Comparison of ENCODE assay signal across 23 cellular contexts in genomic region chr4:98722000-98722399, GRCh38.
DNase-seq lines count a peak whose midpoint lies in the region; ATAC-seq and TF ChIP-seq lines count a peak whose summit lies in the region.
"Had no signal": no experiment of that assay in that cellular context is flagged by ENCODE, and none has a peak within 500 bp of the region (broad histone marks: within the 10 kb centered on the region; RNA-seq: fewer than 3 reads in every experiment).

No MANE protein-coding gene starts in this region.

- intact Hi-C loops in mammary epithelial cell (cut with micrococcal nuclease): loop anchor here (5.0 kb wide), 1 partner anchor 135 kb away; no protein-coding TSS in a partner anchor
- intact Hi-C loops in breast epithelium (cut with DNase I; ENCODE audit: low total_unique reads): no loop called here

- no peaks in the 10 kb centered on the region for H4K20me1 ChIP-seq in mammary epithelial cell (ENCODE audit: insufficient read depth, low read length)
- H4K20me1 ChIP-seq in neural progenitor cell (ENCODE audit: low read depth): no peaks in the 10 kb centered on the region
- H4K20me1 ChIP-seq: BLaER1 had no signal

- TF ChIP-seq CTCF in mammary epithelial cell (conservative IDR thresholded peaks at IDR 0.05 in 1 of 2, IDR thresholded peaks at IDR 0.05 in 1 of 2; ENCODE audit: extremely low read depth in 1 of 2, insufficient read depth in 1 of 2, low read depth in 1 of 2, low read length in 2 of 2) (no peak), breast epithelium (IDR thresholded peaks at IDR 0.05) (no peak), LNCaP clone FGC (IDR thresholded peaks at IDR 0.05; ENCODE audit: control insufficient read depth, extremely low read depth, insufficient read depth) (no peak), neural progenitor cell (IDR thresholded peaks at IDR 0.05) (no peak)

- H3K27me3 Mint-ChIP-seq in neural progenitor cell (ENCODE audit: insufficient read depth, low read depth): no peaks in the 10 kb centered on the region
- H3K27me3 Mint-ChIP-seq: CD4-positive, alpha-beta T cell had no signal

- no peaks in the 10 kb centered on the region for H3K79me2 ChIP-seq in mammary epithelial cell (ENCODE audit: insufficient read depth, low read length)
- H3K79me2 ChIP-seq in neural progenitor cell (ENCODE audit: low read depth): no peaks in the 10 kb centered on the region

- H3K4me1 Mint-ChIP-seq in neural progenitor cell: peaks cover 14% of the 10 kb centered on the region

- TF ChIP-seq POLR2A in breast epithelium (IDR thresholded peaks at IDR 0.05): no peak

- DNase-seq in mammary epithelial cell (peak; percentile 35), breast epithelium (ENCODE audit: low spot score in 2 of 2) (no peak), LNCaP clone FGC (ENCODE audit: low read depth) (peak; percentile 82), neural progenitor cell (ENCODE audit: low spot score) (no peak), Kasumi-1 (lab: John Stamatoyannopoulos, UW) (no peak)
- DNase-seq: ACHN; CD4-positive, alpha-beta T cell; COR-L47; DMS 273 treated with DMSO at 0.1 percent for 48 hours; GDM1; GOT3; HCEC 1CT; NCI-H1105; NCI-H146; NCI-H2029; NCI-H2171; NCI-H446; NCI-H526; RPMI8226; SHP77 treated with DMSO at 0.1 percent for 48 hours had no signal

- CTCF ChIA-PET in mammary epithelial cell (lab: Charles Lee; ENCODE audit: low non-redundant PET): no interaction called here

- H3K4me3 ChIP-seq in mammary epithelial cell (replicated peaks in 1 of 3; ENCODE audit: insufficient read depth in 1 of 3, low read depth in 2 of 3, low read length in 3 of 3) (no peak overlapping the region), breast epithelium (no peak overlapping the region), LNCaP clone FGC (ENCODE audit: low read depth, low read length) (no peak overlapping the region), neural progenitor cell (no peak overlapping the region)
- H3K4me3 ChIP-seq: BLaER1 had no signal

- H3K4me2 ChIP-seq in mammary epithelial cell (ENCODE audit: insufficient read depth, low read depth, low read length) (no peak overlapping the region), neural progenitor cell (no peak overlapping the region)
- H3K4me2 ChIP-seq: BLaER1 had no signal

- peaks cover 4% of the 10 kb centered on the region for H3K9me3 ChIP-seq in mammary epithelial cell (replicated peaks; ENCODE audit: insufficient read depth, low read length)
- H3K9me3 ChIP-seq in breast epithelium: peaks cover 7 to 13% of the 10 kb centered on the region in 2 donors
- no peaks in the 10 kb centered on the region for H3K9me3 ChIP-seq in neural progenitor cell (ENCODE audit: low read depth)

- H3K27ac ChIP-seq in mammary epithelial cell (ENCODE audit: insufficient read depth, low read depth, low read length) (no peak overlapping the region), breast epithelium (no peak overlapping the region), neural progenitor cell (no peak overlapping the region)
- H3K27ac ChIP-seq: BLaER1 had no signal

- no peaks in the 10 kb centered on the region for H3F3A ChIP-seq in neural progenitor cell (ENCODE audit: low read depth)

- peak overlapping the region; percentile 80 for H3K27ac Mint-ChIP-seq in neural progenitor cell
- H3K27ac Mint-ChIP-seq: CD4-positive, alpha-beta T cell had no signal

- H3K9ac ChIP-seq in mammary epithelial cell (ENCODE audit: insufficient read depth, low read length) (no peak overlapping the region), neural progenitor cell (no peak overlapping the region)
- H3K9ac ChIP-seq: BLaER1 had no signal

- peaks cover 44% of the 10 kb centered on the region for H3K9me3 Mint-ChIP-seq in neural progenitor cell

- H3K27me3 ChIP-seq in mammary epithelial cell (ENCODE audit: insufficient read depth, low read length) (no peaks in the 10 kb centered on the region), breast epithelium (no peaks in the 10 kb centered on the region), neural progenitor cell (no peaks in the 10 kb centered on the region)
- H3K27me3 ChIP-seq: BLaER1 had no signal

- 65% methylated on average over 2 of the region's 2 CpGs for WGBS in mammary epithelial cell (ENCODE audit: low coverage, missing lambda C conversion rate)

- peak; percentile 75 for ATAC-seq in SK-N-SH treated with all-trans-retinoic acid at 6 μM for 48 hours
- no peak for ATAC-seq in GM19397 (IDR thresholded peaks at IDR 0.05; ENCODE audit: unreplicated experiment)

- no peaks in the 10 kb centered on the region for H3K36me3 Mint-ChIP-seq in neural progenitor cell

- peak overlapping the region; percentile 64 for H3K4me3 Mint-ChIP-seq in neural progenitor cell
- H3K4me3 Mint-ChIP-seq: CD4-positive, alpha-beta T cell had no signal

- no TSS peak for BruUV-seq in mammary epithelial cell (replicated peaks; lab: Mats Ljungman, UMichigan)

- in situ Hi-C loops in mammary epithelial cell (cut with MboI; ENCODE audit: low sequenced_read_pairs in 2 of 2): no loop called here

- H2AFZ ChIP-seq in mammary epithelial cell (ENCODE audit: low read depth, low read length): no peak overlapping the region
- no peak overlapping the region for H2AFZ ChIP-seq in neural progenitor cell (replicated peaks)

- dilution Hi-C loops in mammary epithelial cell (cut with HindIII; ENCODE audit: low sequenced_read_pairs): no loop called here

- peaks cover 16% of the 10 kb centered on the region for H3K4me1 ChIP-seq in mammary epithelial cell (ENCODE audit: insufficient read depth, low read length)
- H3K4me1 ChIP-seq in breast epithelium: no peaks in the 10 kb centered on the region
- no peaks in the 10 kb centered on the region for H3K4me1 ChIP-seq in neural progenitor cell
- H3K4me1 ChIP-seq: BLaER1 had no signal

- H3K36me3 ChIP-seq in mammary epithelial cell (ENCODE audit: insufficient read depth, low read length): no peaks in the 10 kb centered on the region
- H3K36me3 ChIP-seq in breast epithelium: no peaks in the 10 kb centered on the region
- no peaks in the 10 kb centered on the region for H3K36me3 ChIP-seq in neural progenitor cell
- H3K36me3 ChIP-seq: BLaER1 had no signal

TF ChIP-seq in SK-N-SH treated with all-trans-retinoic acid at 6 μM for 48 hours, 23 proteins besides CTCF, POLR2A, EP300 and RAD21:
- TF ChIP-seq ZNF70 (CRISPR knock-in tag; IDR thresholded peaks at IDR 0.05): no peak
- no peak for TF ChIP-seq ZNF565 (CRISPR knock-in tag; conservative IDR thresholded peaks at IDR 0.05; ENCODE audit: low read depth)
- no peak for TF ChIP-seq OSR1 (CRISPR knock-in tag; IDR thresholded peaks at IDR 0.05)
- no peak for TF ChIP-seq GLIS3 (CRISPR knock-in tag; IDR thresholded peaks at IDR 0.05)
- TF ChIP-seq ESRRG (CRISPR knock-in tag; IDR thresholded peaks at IDR 0.05): no peak
- TF ChIP-seq, protein P1, sequence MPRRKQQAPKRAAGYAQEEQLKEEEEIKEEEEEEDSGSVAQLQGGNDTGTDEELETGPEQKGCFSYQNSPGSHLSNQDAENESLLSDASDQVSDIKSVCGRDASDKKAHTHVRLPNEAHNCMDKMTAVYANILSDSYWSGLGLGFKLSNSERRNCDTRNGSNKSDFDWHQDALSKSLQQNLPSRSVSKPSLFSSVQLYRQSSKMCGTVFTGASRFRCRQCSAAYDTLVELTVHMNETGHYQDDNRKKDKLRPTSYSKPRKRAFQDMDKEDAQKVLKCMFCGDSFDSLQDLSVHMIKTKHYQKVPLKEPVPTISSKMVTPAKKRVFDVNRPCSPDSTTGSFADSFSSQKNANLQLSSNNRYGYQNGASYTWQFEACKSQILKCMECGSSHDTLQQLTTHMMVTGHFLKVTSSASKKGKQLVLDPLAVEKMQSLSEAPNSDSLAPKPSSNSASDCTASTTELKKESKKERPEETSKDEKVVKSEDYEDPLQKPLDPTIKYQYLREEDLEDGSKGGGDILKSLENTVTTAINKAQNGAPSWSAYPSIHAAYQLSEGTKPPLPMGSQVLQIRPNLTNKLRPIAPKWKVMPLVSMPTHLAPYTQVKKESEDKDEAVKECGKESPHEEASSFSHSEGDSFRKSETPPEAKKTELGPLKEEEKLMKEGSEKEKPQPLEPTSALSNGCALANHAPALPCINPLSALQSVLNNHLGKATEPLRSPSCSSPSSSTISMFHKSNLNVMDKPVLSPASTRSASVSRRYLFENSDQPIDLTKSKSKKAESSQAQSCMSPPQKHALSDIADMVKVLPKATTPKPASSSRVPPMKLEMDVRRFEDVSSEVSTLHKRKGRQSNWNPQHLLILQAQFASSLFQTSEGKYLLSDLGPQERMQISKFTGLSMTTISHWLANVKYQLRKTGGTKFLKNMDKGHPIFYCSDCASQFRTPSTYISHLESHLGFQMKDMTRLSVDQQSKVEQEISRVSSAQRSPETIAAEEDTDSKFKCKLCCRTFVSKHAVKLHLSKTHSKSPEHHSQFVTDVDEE (CRISPR knock-in tag; IDR thresholded peaks at IDR 0.05): no peak
- TF ChIP-seq RARB (CRISPR knock-in tag; IDR thresholded peaks at IDR 0.05): no peak
- no peak for TF ChIP-seq ISL1 (CRISPR knock-in tag; IDR thresholded peaks at IDR 0.05)
- no peak for TF ChIP-seq SNAI2 (CRISPR knock-in tag; IDR thresholded peaks at IDR 0.05)
- TF ChIP-seq ARNTL (CRISPR knock-in tag; IDR thresholded peaks at IDR 0.05; ENCODE audit: borderline replicate concordance, low read depth): no peak

Comparison
In these comparisons a context has a peak if more than half of its experiments do, and no peak if none do; other contexts are left out.
1. DNase-seq: peak in mammary epithelial cell (single experiment) and LNCaP clone FGC (single experiment); none in breast epithelium (0 of 2), neural progenitor cell (single experiment) and Kasumi-1 (0 of 2).